17 cellular contexts compared by ENCODE assay signal in the genomic region with DNA sequence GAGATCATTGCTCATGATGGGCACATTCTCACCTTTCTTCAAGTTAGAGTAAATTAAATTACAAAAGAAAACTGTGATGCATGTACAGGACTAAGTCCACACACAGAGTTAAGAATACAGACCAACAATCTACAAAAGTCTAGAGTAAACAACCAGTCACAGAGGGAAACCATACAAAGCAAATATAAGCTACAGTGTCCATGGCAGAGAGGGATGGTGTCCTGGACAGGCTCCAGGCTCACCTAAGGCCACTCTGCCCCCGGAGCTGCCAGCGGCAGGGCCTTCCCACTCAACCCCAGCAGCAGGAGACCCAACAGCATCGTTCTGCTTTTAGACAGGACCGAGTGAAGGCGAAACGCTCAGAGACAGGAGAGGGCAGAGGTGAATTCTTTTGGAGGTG. TPM values are rescaled to one million over a fixed set of nuclear protein-coding genes. Genes with fewer than 3 reads are reported as not detected.
"Had no signal": no experiment of that assay in that cellular context is flagged by ENCODE, and none has a peak within 500 bp of the region (broad histone marks: within the 10 kb centered on the region; RNA-seq: fewer than 3 reads in every experiment).

No MANE protein-coding gene starts in this region.

- H3K27ac ChIP-seq: suprapubic skin had no signal

- H3K36me3 Mint-ChIP-seq: naive thymus-derived CD8-positive, alpha-beta T cell; type B pancreatic cell had no signal

- H3K9me3 Mint-ChIP-seq: activated CD4-positive, alpha-beta T cell treated with anti-CD3 and anti-CD28 coated beads, Interleukin-2, amount 10 ng/mL, durations not matched to agents 7 days and 5 days; activated T-helper 2 cell treated with anti-CD3 and anti-CD28 coated beads, Interferon-gamma antibody, Interleukin-2, Interleukin-4, amounts not matched to agents 10 μg/mL and 5 μg/mL and 100 μg/mL, durations not matched to agents 14 hours and 24 hours and 36 hours; type B pancreatic cell had no signal

- H3K27ac Mint-ChIP-seq: activated B cell treated with CpG ODN at 0.5 μM for 24 hours; activated CD4-positive, alpha-beta T cell treated with anti-CD3 and anti-CD28 coated beads, Interleukin-2, amount 10 ng/mL, durations not matched to agents 7 days and 5 days; activated T-helper 2 cell treated with anti-CD3 and anti-CD28 coated beads, Interferon-gamma antibody, Interleukin-2, Interleukin-4, amounts not matched to agents 10 μg/mL and 5 μg/mL and 100 μg/mL, durations not matched to agents 14 hours and 24 hours and 36 hours; naive thymus-derived CD8-positive, alpha-beta T cell; T-helper 17 cell; type B pancreatic cell had no signal

- H3K27me3 Mint-ChIP-seq: activated B cell treated with CpG ODN at 0.5 μM for 24 hours; activated CD4-positive, alpha-beta T cell treated with anti-CD3 and anti-CD28 coated beads, Interleukin-2, amount 10 ng/mL, durations not matched to agents 7 days and 5 days; brain; T-helper 17 cell; type B pancreatic cell had no signal

- H3K9me3 ChIP-seq: mucosa of descending colon, suprapubic skin had no signal

- H3K4me3 Mint-ChIP-seq: activated B cell treated with CpG ODN at 0.5 μM for 24 hours; activated CD4-positive, alpha-beta T cell treated with anti-CD3 and anti-CD28 coated beads, Interleukin-2, amount 10 ng/mL, durations not matched to agents 7 days and 5 days; brain; naive thymus-derived CD8-positive, alpha-beta T cell; T-helper 17 cell; type B pancreatic cell had no signal

- DNase-seq: activated B cell treated with CpG ODN at 0.5 μM for 24 hours; activated CD4-positive, alpha-beta T cell treated with anti-CD3 and anti-CD28 coated beads, Interleukin-2, amount 10 ng/mL, durations not matched to agents 7 days and 5 days; activated naive CD4-positive, alpha-beta T cell treated with anti-CD3 and anti-CD28 coated beads, Interleukin-2, amount 50 U/mL, for 16 hours; activated T-cell treated with anti-CD3 and anti-CD28 coated beads for 4 hours; amniotic stem cell; mammary epithelial cell; mucosa of descending colon; naive thymus-derived CD8-positive, alpha-beta T cell; nucleus accumbens; stimulated activated CD4-positive, alpha-beta T cell treated with anti-CD3 and anti-CD28 coated beads, Interleukin-2, amount 100 ng/mL, for 48 hours; stimulated activated naive CD4-positive, alpha-beta T cell treated with Interleukin-2 at 50 U/mL for 16 hours; T-helper 17 cell had no signal

- H3K27me3 ChIP-seq: suprapubic skin had no signal

- ATAC-seq: mucosa of descending colon; naive thymus-derived CD8-positive, alpha-beta T cell; T-helper 17 cell had no signal

- H3K4me1 ChIP-seq: suprapubic skin had no signal

- H3K4me3 ChIP-seq: mucosa of descending colon, suprapubic skin had no signal

- H3K4me1 Mint-ChIP-seq: activated B cell treated with CpG ODN at 0.5 μM for 24 hours; activated CD4-positive, alpha-beta T cell treated with anti-CD3 and anti-CD28 coated beads, Interleukin-2, amount 10 ng/mL, durations not matched to agents 7 days and 5 days; naive thymus-derived CD8-positive, alpha-beta T cell; T-helper 17 cell had no signal

- H3K36me3 ChIP-seq: suprapubic skin had no signal

RNA-seq across cellular contexts. Expression of a gene that starts 16.0 kb away (rescaled TPM):
- total RNA-seq: activated B cell treated with CpG ODN at 0.5 μM for 24 hours; activated CD4-positive, alpha-beta T cell treated with anti-CD3 and anti-CD28 coated beads, Interleukin-2, amount 10 ng/mL, durations not matched to agents 7 days and 5 days; activated CD8-positive, alpha-beta memory T cell treated with anti-CD3 and anti-CD28 coated beads for 36 hours; activated T-helper 2 cell treated with anti-CD3 and anti-CD28 coated beads, Interferon-gamma antibody, Interleukin-2, Interleukin-4, amounts not matched to agents 10 μg/mL and 5 μg/mL and 100 μg/mL, durations not matched to agents 14 hours and 24 hours and 36 hours; mammary epithelial cell; naive thymus-derived CD8-positive, alpha-beta T cell had no signal
- polyA plus RNA-seq: mammary epithelial cell; naive thymus-derived CD8-positive, alpha-beta T cell had no signal
